11 cellular contexts compared by ENCODE assay signal in the genomic region with DNA sequence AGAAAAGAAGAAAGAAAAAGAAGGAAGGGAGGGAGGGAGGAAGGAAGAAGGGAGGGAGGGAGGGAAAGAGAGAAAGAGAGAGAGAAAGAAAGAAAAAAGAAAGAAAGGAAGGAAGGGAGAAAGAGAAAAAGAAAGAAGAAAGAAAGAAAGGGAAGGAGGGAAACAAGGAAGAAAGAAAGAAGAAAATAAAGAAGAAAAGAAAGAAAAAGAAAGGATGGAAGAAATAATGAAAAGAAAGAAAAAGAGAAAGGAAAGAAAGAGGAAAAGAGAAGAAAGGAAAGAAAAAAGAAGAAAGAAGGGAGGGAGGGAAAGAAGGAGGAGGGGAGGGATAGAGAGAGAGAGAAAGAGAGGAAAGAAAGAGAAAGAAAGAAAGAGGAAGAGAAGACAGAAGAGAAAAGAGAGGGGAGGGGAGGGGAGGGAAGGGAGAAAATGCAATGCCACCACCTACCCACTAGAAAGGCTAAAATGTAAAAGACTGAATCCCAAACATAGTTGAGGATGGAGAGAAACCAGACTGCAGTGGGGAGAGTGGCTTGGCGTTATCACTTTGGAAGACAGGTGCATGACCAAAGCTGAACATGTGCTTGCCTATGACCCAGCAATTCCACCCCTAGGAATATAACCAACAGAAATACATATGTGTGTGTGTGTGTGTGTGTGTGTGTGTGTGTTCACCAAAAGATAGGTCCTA.
"Had no signal": no experiment of that assay in that cellular context is flagged by ENCODE, and none has a peak within 500 bp of the region (broad histone marks: within the 10 kb centered on the region; RNA-seq: fewer than 3 reads in every experiment).

No MANE protein-coding gene starts in this region.

- H3K4me3 Mint-ChIP-seq: activated CD4-positive, alpha-beta memory T cell treated with anti-CD3 and anti-CD28 coated beads for 36 hours; activated naive CD4-positive, alpha-beta T cell treated with anti-CD3 and anti-CD28 coated beads, Interleukin-2, amount 50 U/mL, for 24 hours; activated T-helper 1 cell treated with anti-CD3 and anti-CD28 coated beads, Interleukin-12 subunit alpha, Interleukin-12 subunit beta, Interleukin-2, Interleukin-4 antibody, amounts not matched to agents 30 ng/mL and 10 ng/mL and 1 ng/mL, durations not matched to agents 14 hours and 24 hours and 36 hours had no signal

- DNase-seq: activated CD4-positive, alpha-beta memory T cell treated with anti-CD3 and anti-CD28 coated beads for 36 hours; brain microvascular endothelial cell; retina; tibial artery had no signal

- H3K27me3 Mint-ChIP-seq: activated CD4-positive, alpha-beta memory T cell treated with anti-CD3 and anti-CD28 coated beads for 36 hours; activated naive CD4-positive, alpha-beta T cell treated with anti-CD3 and anti-CD28 coated beads, Interleukin-2, amount 50 U/mL, for 24 hours had no signal

- H3K27ac ChIP-seq: brain microvascular endothelial cell, esophagus muscularis mucosa, skin epidermis, tibial artery, vagina had no signal

- H3K9me3 ChIP-seq: esophagus muscularis mucosa, mucosa of descending colon, tibial artery, vagina had no signal

- H3K36me3 ChIP-seq: brain microvascular endothelial cell, esophagus muscularis mucosa, tibial artery, vagina had no signal

- H3K4me3 ChIP-seq: esophagus muscularis mucosa, mucosa of descending colon, skin epidermis, tibial artery, vagina had no signal

- H3K36me3 Mint-ChIP-seq: activated CD4-positive, alpha-beta memory T cell treated with anti-CD3 and anti-CD28 coated beads for 36 hours; activated naive CD4-positive, alpha-beta T cell treated with anti-CD3 and anti-CD28 coated beads, Interleukin-2, amount 50 U/mL, for 24 hours had no signal

- H3K27ac Mint-ChIP-seq: activated naive CD4-positive, alpha-beta T cell treated with anti-CD3 and anti-CD28 coated beads, Interleukin-2, amount 50 U/mL, for 24 hours; activated T-helper 1 cell treated with anti-CD3 and anti-CD28 coated beads, Interleukin-12 subunit alpha, Interleukin-12 subunit beta, Interleukin-2, Interleukin-4 antibody, amounts not matched to agents 30 ng/mL and 10 ng/mL and 1 ng/mL, durations not matched to agents 14 hours and 24 hours and 36 hours had no signal

- H3K9me3 Mint-ChIP-seq: activated CD4-positive, alpha-beta memory T cell treated with anti-CD3 and anti-CD28 coated beads for 36 hours; activated naive CD4-positive, alpha-beta T cell treated with anti-CD3 and anti-CD28 coated beads, Interleukin-2, amount 50 U/mL, for 24 hours had no signal

- H3K27me3 ChIP-seq: brain microvascular endothelial cell, esophagus muscularis mucosa, tibial artery, vagina had no signal

- ATAC-seq: left colon, mucosa of descending colon had no signal
